In genomic region chr18:8765692-8766463, GRCh38 we compare ENCODE assay signal across 11 cellular contexts.
DNase-seq lines count a peak whose midpoint lies in the region; ATAC-seq and TF ChIP-seq lines count a peak whose summit lies in the region.
"Had no signal": no experiment of that assay in that cellular context is flagged by ENCODE, and none has a peak within 500 bp of the region (broad histone marks: within the 10 kb centered on the region; RNA-seq: fewer than 3 reads in every experiment).

No MANE protein-coding gene starts in this region.

- H3K4me3 ChIP-seq in HCT116 (replicated peaks in 1 of 2; ENCODE audit: low read depth in 1 of 2, low read length in 2 of 2) = no peak overlapping the region
- H3K4me3 ChIP-seq: body of pancreas had no signal

- no peaks in the 10 kb centered on the region for H3K27me3 ChIP-seq in HCT116 (ENCODE audit: insufficient read depth, low read length)
- H3K27me3 ChIP-seq: body of pancreas had no signal

- peaks cover 3 to 14% of the 10 kb centered on the region in 2 experiments; a peak in 2 of 4 replicates for H3K36me3 ChIP-seq in HCT116 (ENCODE audit: control insufficient read depth in 1 of 2, insufficient read depth in 2 of 2, low read length in 2 of 2)

- peaks cover 9% of the 10 kb centered on the region for H3K36me3 Mint-ChIP-seq in stimulated activated memory B cell treated with anti-CD40 and anti-IgM and Interleukin-4, amounts not matched to agents 10 μg/mL and 1 μg/mL and 100 μg/mL, for 72 hours

- H3K27me3 Mint-ChIP-seq in stimulated activated memory B cell treated with anti-CD40 and anti-IgM and Interleukin-4, amounts not matched to agents 10 μg/mL and 1 μg/mL and 100 μg/mL, for 72 hours = no peaks in the 10 kb centered on the region

- RAD21 ChIA-PET in HCT116 (lab: Charles Lee; ENCODE audit: low non-redundant PET in 1 of 2, low total read pairs in 2 of 2, uncharacterized antibody in 2 of 2, unreplicated experiment in 2 of 2) = no interaction called here

- H3K4me3 Mint-ChIP-seq in stimulated activated memory B cell treated with anti-CD40 and anti-IgM and Interleukin-4, amounts not matched to agents 10 μg/mL and 1 μg/mL and 100 μg/mL, for 72 hours = no peak overlapping the region
- H3K4me3 Mint-ChIP-seq: activated T-cell treated with anti-CD3 and anti-CD28 coated beads, Interleukin-2, amount 50 U/mL, for 24 hours had no signal

- no peaks in the 10 kb centered on the region for H3K9me2 ChIP-seq in HCT116 (ENCODE audit: insufficient read depth)

- H3K79me2 ChIP-seq in HCT116 (ENCODE audit: insufficient read depth, low read length) = no peaks in the 10 kb centered on the region

- H3K4me1 Mint-ChIP-seq in stimulated activated memory B cell treated with anti-CD40 and anti-IgM and Interleukin-4, amounts not matched to agents 10 μg/mL and 1 μg/mL and 100 μg/mL, for 72 hours = peaks cover 13% of the 10 kb centered on the region

- TF ChIP-seq POLR2A in HCT116 (IDR thresholded peaks at IDR 0.05; ENCODE audit: borderline replicate concordance, extremely low read depth, insufficient read depth, insufficient read length) = no peak

- no peak for TF ChIP-seq RAD21 in HCT116 (IDR thresholded peaks at IDR 0.05; ENCODE audit: low read depth)

- H2AFZ ChIP-seq in HCT116 (ENCODE audit: low read depth, low read length, poor library complexity, severe bottlenecking) = no peak overlapping the region

- no peak overlapping the region for H3K27ac Mint-ChIP-seq in stimulated activated memory B cell treated with anti-CD40 and anti-IgM and Interleukin-4, amounts not matched to agents 10 μg/mL and 1 μg/mL and 100 μg/mL, for 72 hours
- H3K27ac Mint-ChIP-seq: activated T-cell treated with anti-CD3 and anti-CD28 coated beads, Interleukin-2, amount 50 U/mL, for 24 hours had no signal

- no peaks in the 10 kb centered on the region for H4K20me1 ChIP-seq in HCT116 (ENCODE audit: insufficient read depth)

- CTCF ChIA-PET in HCT116 (lab: Charles Lee) = no interaction called here

- no TSS peak for BruUV-seq in HCT116 (replicated peaks; lab: Mats Ljungman, UMichigan)

- no peaks in the 10 kb centered on the region for H3K9me3 ChIP-seq in HCT116 (ENCODE audit: control insufficient read depth in 1 of 2, insufficient read depth in 1 of 2, low read depth in 1 of 2, low read length in 2 of 2)
- H3K9me3 ChIP-seq: body of pancreas had no signal

- peaks cover 9% of the 10 kb centered on the region for H3K9me3 Mint-ChIP-seq in stimulated activated memory B cell treated with anti-CD40 and anti-IgM and Interleukin-4, amounts not matched to agents 10 μg/mL and 1 μg/mL and 100 μg/mL, for 72 hours

- peak; percentile 70 for ATAC-seq in HCT116
- peak; percentile 27 for ATAC-seq in left ventricle myocardium superior
- ATAC-seq in stimulated activated memory B cell treated with anti-CD40 and anti-IgM and Interleukin-4, amounts not matched to agents 10 μg/mL and 1 μg/mL and 100 μg/mL, for 72 hours = peak; percentile 31
- ATAC-seq: body of pancreas had no signal

- POLR2A ChIA-PET in HCT116 (lab: Charles Lee) = no interaction called here

- no peak overlapping the region for H3K4me2 ChIP-seq in HCT116 (ENCODE audit: low read length)

- no peak overlapping the region for H3K27ac ChIP-seq in HCT116 (ENCODE audit: low read depth, low read length)
- H3K27ac ChIP-seq in angular gyrus (ENCODE audit: low read depth, low read length) = peak overlapping the region; percentile 60
- H3K27ac ChIP-seq: body of pancreas had no signal

- peak; percentile 2 for DNase-seq in HCT116 (ENCODE audit: low read depth, low spot score)
- DNase-seq in left ventricle myocardium superior = no peak
- DNase-seq in NCI-H2107 treated with DMSO at 0.1 percent for 48 hours (lab: John Stamatoyannopoulos, UW; ENCODE audit: unreplicated experiment) = no peak
- no peak for DNase-seq in T1000 (lab: John Stamatoyannopoulos, UW)
- no peak for DNase-seq in HuH-7 (ENCODE audit: low spot score)
- DNase-seq: activated T-cell treated with anti-CD3 and anti-CD28 coated beads, Interleukin-2, amount 50 U/mL, for 24 hours; body of pancreas; NCI-H510A treated with DMSO at 0.1 percent for 48 hours; SHP77 had no signal

- no peak overlapping the region for H3K9ac ChIP-seq in HCT116 (ENCODE audit: low read length)

- peaks cover 11 to 13% of the 10 kb centered on the region in 2 experiments; a peak in 3 of 4 replicates for H3K4me1 ChIP-seq in HCT116 (ENCODE audit: control insufficient read depth in 1 of 2, insufficient read depth in 2 of 2, low read length in 2 of 2)
- H3K4me1 ChIP-seq: body of pancreas had no signal

- TF ChIP-seq CTCF in HCT116 (IDR thresholded peaks at IDR 0.05 in 2 of 3, conservative IDR thresholded peaks at IDR 0.05 in 1 of 3; ENCODE audit: borderline replicate concordance in 1 of 3, insufficient read depth in 1 of 3, low read depth in 2 of 3, low read length in 2 of 3) = no peak

- intact Hi-C loops in HCT116 (cut with micrococcal nuclease) = no loop called here
- intact Hi-C loops in left ventricle myocardium superior (cut with micrococcal nuclease) = no loop called here

TF ChIP-seq in HCT116, 20 proteins besides CTCF, POLR2A, EP300 and RAD21:
- TF ChIP-seq TCF7L2 (IDR thresholded peaks at IDR 0.05; ENCODE audit: borderline replicate concordance, extremely low read depth, insufficient read depth, insufficient read length) = peak; percentile 55
- no peak for TF ChIP-seq YY1 (IDR thresholded peaks at IDR 0.05; ENCODE audit: extremely low read depth, insufficient replicate concordance, low read depth, low read length)
